14 cellular contexts compared by ENCODE assay signal in genomic region chr12:77299910-77300772, GRCh38.
A peak's percentile ranks its signal among the peaks of the same experiment; 100 is the strongest.
DNase-seq lines count a peak whose midpoint lies in the region; ATAC-seq and TF ChIP-seq lines count a peak whose summit lies in the region.
"Had no signal": no experiment of that assay in that cellular context is flagged by ENCODE, and none has a peak within 500 bp of the region (broad histone marks: within the 10 kb centered on the region; RNA-seq: fewer than 3 reads in every experiment).

No MANE protein-coding gene starts in this region.

- H2BK15ac ChIP-seq in mesenchymal stem cell (ENCODE audit: low read depth, poor library complexity, severe bottlenecking): no peak overlapping the region

- H3K9me3 ChIP-seq in mesenchymal stem cell (ENCODE audit: control insufficient read depth, low read length): no peaks in the 10 kb centered on the region
- H3K9me3 ChIP-seq: Caco-2 had no signal

- H3K27me3 ChIP-seq in mesenchymal stem cell (ENCODE audit: control insufficient read depth in 1 of 2, insufficient read depth in 1 of 2, low read length in 2 of 2): no peaks in the 10 kb centered on the region

- peak overlapping the region; percentile 78 for H3K27ac ChIP-seq in mesenchymal stem cell (ENCODE audit: low read length, poor library complexity, severe bottlenecking)

- no peak overlapping the region for H3K14ac ChIP-seq in mesenchymal stem cell (ENCODE audit: low read length in 2 of 2)

- BruUV-seq in Calu3 (replicated peaks; lab: Mats Ljungman, UMichigan): no TSS peak

- H3K4me3 ChIP-seq in cardiac fibroblast (replicated peaks in 1 of 2; ENCODE audit: low read depth in 2 of 2, low read length in 2 of 2) (no peak overlapping the region), mesenchymal stem cell (ENCODE audit: insufficient read depth in 1 of 2, low read depth in 1 of 2, low read length in 2 of 2) (no peak overlapping the region)

- H3K18ac ChIP-seq in mesenchymal stem cell (ENCODE audit: low read depth in 1 of 2, low read length in 2 of 2): no peak overlapping the region

- peaks cover 30% of the 10 kb centered on the region for H3K4me1 Mint-ChIP-seq in Calu3 (ENCODE audit: low read depth, unreplicated experiment)
- H3K4me1 Mint-ChIP-seq: mesothelial cell of epicardium had no signal

- no peak overlapping the region for H3K4me2 ChIP-seq in mesenchymal stem cell (ENCODE audit: low read length, poor library complexity, severe bottlenecking)

- H3K79me1 ChIP-seq in mesenchymal stem cell (replicated peaks; ENCODE audit: low read length, poor library complexity, severe bottlenecking): no peaks in the 10 kb centered on the region

- intact Hi-C loops in Calu3 (cut with micrococcal nuclease; ENCODE audit: unreplicated experiment): no loop called here

- 99% methylated on average over 4 of the region's 4 CpGs for WGBS in mesenchymal stem cell

- no peak overlapping the region for H2BK5ac ChIP-seq in mesenchymal stem cell (ENCODE audit: low read depth, low read length, poor library complexity, severe bottlenecking)

- no peak overlapping the region for H3K4ac ChIP-seq in mesenchymal stem cell (ENCODE audit: low read depth in 1 of 2, low read length in 2 of 2)

- H3K27ac Mint-ChIP-seq in Calu3 (ENCODE audit: unreplicated experiment): peak overlapping the region; percentile 50
- H3K27ac Mint-ChIP-seq: activated naive CD4-positive, alpha-beta T cell treated with anti-CD3 and anti-CD28 coated beads, Interleukin-2, amount 50 U/mL, for 72 hours; mesothelial cell of epicardium had no signal

- CTCF ChIA-PET in Calu3 (lab: Charles Lee): interaction anchor here (1.0 kb wide), 1 partner anchor 24 kb away, joined by 4 read pairs; no protein-coding TSS in a partner anchor

- no peak overlapping the region for H4K91ac ChIP-seq in mesenchymal stem cell (ENCODE audit: low read length)

- H3K9me3 Mint-ChIP-seq in Calu3 (ENCODE audit: low read depth, unreplicated experiment): peaks cover under 1% of the 10 kb centered on the region

- H4K8ac ChIP-seq in mesenchymal stem cell (ENCODE audit: low read length): no peak overlapping the region

- no peaks in the 10 kb centered on the region for H3K4me1 ChIP-seq in mesenchymal stem cell (ENCODE audit: control insufficient read depth, insufficient read depth, low read depth, low read length)
- H3K4me1 ChIP-seq: Caco-2 had no signal

- H3K36me3 ChIP-seq in mesenchymal stem cell (ENCODE audit: control insufficient read depth in 1 of 2, insufficient read depth in 2 of 2, low read depth in 1 of 2, low read length in 2 of 2): no peaks in the 10 kb centered on the region

- DNase-seq in Calu3: no peak
- peak; percentile 59 for DNase-seq in M059J (ENCODE audit: low read depth)
- DNase-seq in cardiac fibroblast (ENCODE audit: low read depth in 2 of 2): peak; percentile 54 to 80
- DNase-seq in mesenchymal stem cell: no peak
- DNase-seq in NCI-H1436 (lab: John Stamatoyannopoulos, UW): no peak
- no peak for DNase-seq in NCI-H146 (lab: John Stamatoyannopoulos, UW)
- DNase-seq in NCI-H748 treated with DMSO at 0.1 percent for 48 hours (lab: John Stamatoyannopoulos, UW): no peak
- DNase-seq: Caco-2; effector CD4-positive, alpha-beta T cell; NCI-H2171; T-helper 9 cell had no signal

- peak overlapping the region; percentile 74 for H3K9ac ChIP-seq in mesenchymal stem cell (ENCODE audit: low read length)

- H3K4me3 Mint-ChIP-seq in Calu3 (ENCODE audit: low read depth, unreplicated experiment): peak overlapping the region; percentile 6
- H3K4me3 Mint-ChIP-seq: mesothelial cell of epicardium had no signal

- no peak overlapping the region for H2AFZ ChIP-seq in mesenchymal stem cell (ENCODE audit: low read depth, low read length)

- no peaks in the 10 kb centered on the region for H3K36me3 Mint-ChIP-seq in Calu3 (ENCODE audit: insufficient read depth, unreplicated experiment)
- H3K36me3 Mint-ChIP-seq: activated naive CD4-positive, alpha-beta T cell treated with anti-CD3 and anti-CD28 coated beads, Interleukin-2, amount 50 U/mL, for 72 hours; mesothelial cell of epicardium had no signal

- H2AK5ac ChIP-seq in mesenchymal stem cell (ENCODE audit: low read length, severe bottlenecking): no peak overlapping the region

- no peak overlapping the region for H3K23ac ChIP-seq in mesenchymal stem cell (ENCODE audit: low read length in 2 of 2)

- H2BK12ac ChIP-seq in mesenchymal stem cell (ENCODE audit: low read length in 2 of 2): no peak overlapping the region

- TF ChIP-seq CTCF in Calu3 (IDR thresholded peaks at IDR 0.05; ENCODE audit: unreplicated experiment) (no peak), cardiac fibroblast (IDR thresholded peaks at IDR 0.05; ENCODE audit: low read depth, low read length) (no peak)

- ATAC-seq in GM18909 (IDR thresholded peaks at IDR 0.05; ENCODE audit: poor library complexity, unreplicated experiment): no peak

- H3K27me3 Mint-ChIP-seq in Calu3 (ENCODE audit: unreplicated experiment): no peaks in the 10 kb centered on the region

- H2BK120ac ChIP-seq in mesenchymal stem cell (ENCODE audit: low read depth, low read length): no peak overlapping the region

Comparison
In these comparisons a context has a peak if more than half of its experiments do, and no peak if none do; other contexts are left out.
1. DNase-seq: peak in M059J (single experiment) and cardiac fibroblast (2 of 2); none in Calu3 (single experiment), mesenchymal stem cell (single experiment), NCI-H1436 (single experiment), NCI-H146 (single experiment) and NCI-H748 treated with DMSO at 0.1 percent for 48 hours (single experiment).